Comparison of ENCODE assay signal across 8 cellular contexts in the genomic region with DNA sequence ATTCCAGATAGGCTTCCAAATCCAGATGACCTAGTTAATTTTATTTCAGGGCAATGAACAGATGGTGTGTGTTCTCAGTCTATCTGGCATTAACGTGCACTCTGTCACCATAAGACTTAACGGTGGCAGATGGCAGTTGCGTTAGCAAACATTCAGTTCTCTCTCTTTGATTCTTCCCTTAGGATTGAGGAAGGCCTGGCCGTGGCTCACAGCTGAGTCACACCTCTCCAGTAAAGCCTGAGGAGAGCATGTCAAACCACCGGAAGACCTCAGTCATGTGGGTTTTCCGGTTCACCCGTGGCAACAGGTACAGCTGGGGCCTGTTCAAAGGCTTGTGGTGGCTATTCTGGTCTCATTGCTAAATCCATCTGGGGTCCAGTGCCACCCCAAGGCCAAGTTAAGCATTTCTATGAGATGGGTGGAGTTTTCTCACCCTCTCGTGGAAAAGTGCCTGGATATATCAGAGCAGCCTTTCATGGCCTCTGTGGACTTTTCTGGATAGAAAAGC.
DNase-seq lines count a peak whose midpoint lies in the region; ATAC-seq and TF ChIP-seq lines count a peak whose summit lies in the region.

No MANE protein-coding gene starts in this region.

- peak; percentile 100 for ATAC-seq in GM19025 (IDR thresholded peaks at IDR 0.05; ENCODE audit: low read depth, unreplicated experiment)
- peak; percentile 100 for ATAC-seq in HG03097 (IDR thresholded peaks at IDR 0.05; ENCODE audit: low FRiP score, unreplicated experiment)
- ATAC-seq in activated T-cell treated with anti-CD3 and anti-CD28 coated beads, Interleukin-2, amount 50 U/mL, for 4 hours = peak; percentile 46 to 67
- peak; percentile 100 for ATAC-seq in foreskin keratinocyte

- H3K4me3 Mint-ChIP-seq in activated T-cell treated with anti-CD3 and anti-CD28 coated beads, Interleukin-2, amount 50 U/mL, for 4 hours = no peak overlapping the region

- DNase-seq in COLO668 (lab: John Stamatoyannopoulos, UW; ENCODE audit: unreplicated experiment) = peak; percentile 67
- DNase-seq in NCI-H82 (lab: John Stamatoyannopoulos, UW) = peak; percentile 99
- DNase-seq in activated T-cell treated with anti-CD3 and anti-CD28 coated beads, Interleukin-2, amount 50 U/mL, for 4 hours = no peak
- peak; percentile 90 to 95 for DNase-seq in foreskin keratinocyte
- DNase-seq in putamen (ENCODE audit: low spot score) = peak; percentile 50
- DNase-seq in middle frontal gyrus (ENCODE audit: extremely low spot score, low spot score) = no peak

- peaks cover 12% of the 10 kb centered on the region for H3K4me1 Mint-ChIP-seq in activated T-cell treated with anti-CD3 and anti-CD28 coated beads, Interleukin-2, amount 50 U/mL, for 4 hours (ENCODE audit: low read depth)

- TF ChIP-seq CTCF in foreskin keratinocyte (conservative IDR thresholded peaks at IDR 0.05) = peak; percentile 64

- no peak overlapping the region for H3K27ac ChIP-seq in foreskin keratinocyte

- no peaks in the 10 kb centered on the region for H3K27me3 Mint-ChIP-seq in activated T-cell treated with anti-CD3 and anti-CD28 coated beads, Interleukin-2, amount 50 U/mL, for 4 hours (ENCODE audit: low read depth)

- peaks cover 24% of the 10 kb centered on the region for H3K4me1 ChIP-seq in foreskin keratinocyte

- H3K27me3 ChIP-seq in foreskin keratinocyte = no peaks in the 10 kb centered on the region

- H3K9me3 Mint-ChIP-seq in activated T-cell treated with anti-CD3 and anti-CD28 coated beads, Interleukin-2, amount 50 U/mL, for 4 hours = no peaks in the 10 kb centered on the region

- no peaks in the 10 kb centered on the region for H3K36me3 Mint-ChIP-seq in activated T-cell treated with anti-CD3 and anti-CD28 coated beads, Interleukin-2, amount 50 U/mL, for 4 hours (ENCODE audit: insufficient read depth)

Comparison
In these comparisons a context has a peak if more than half of its experiments do, and no peak if none do; other contexts are left out.
1. DNase-seq: peak in COLO668 (single experiment), NCI-H82 (single experiment), foreskin keratinocyte (2 of 2) and putamen (single experiment); none in activated T-cell treated with anti-CD3 and anti-CD28 coated beads, Interleukin-2, amount 50 U/mL, for 4 hours (single experiment) and middle frontal gyrus (single experiment).
2. Peak in every context shown above with its lines, with median percentiles within 50 percentile points of each other: ATAC-seq.